ENCODE assay signal across 30 cellular contexts in genomic region chr5:154406826-154407225, GRCh38. TPM values are rescaled to one million over a fixed set of nuclear protein-coding genes. Genes with fewer than 3 reads are reported as not detected.
DNase-seq lines count a peak whose midpoint lies in the region; ATAC-seq and TF ChIP-seq lines count a peak whose summit lies in the region.
"Had no signal": no experiment of that assay in that cellular context is flagged by ENCODE, and none has a peak within 500 bp of the region (broad histone marks: within the 10 kb centered on the region; RNA-seq: fewer than 3 reads in every experiment).

No MANE protein-coding gene starts in this region.

- no peak overlapping the region for H2BK120ac ChIP-seq in IMR-90 (ENCODE audit: low read depth, low read length)

- no peak for TF ChIP-seq CTCF in IMR-90 (conservative IDR thresholded peaks at IDR 0.05; ENCODE audit: low read depth, low read length)

- H2BK5ac ChIP-seq in IMR-90 (ENCODE audit: low read depth, low read length, poor library complexity, severe bottlenecking) = no peak overlapping the region

- CTCF ChIA-PET in IMR-90 (lab: Yijun Ruan, JAX) = interaction anchor here (0.6 kb wide), 1 partner anchor 125 kb away, joined by 3 read pairs; no protein-coding TSS in a partner anchor

- H2BK15ac ChIP-seq in IMR-90 (ENCODE audit: low read depth, low read length) = no peak overlapping the region

- no peak overlapping the region; the same call in 1 of the 2 replicates for H4K5ac ChIP-seq in IMR-90 (ENCODE audit: low read depth, low read length)

- H3K4me2 ChIP-seq in IMR-90 (ENCODE audit: low read depth, low read length) = no peak overlapping the region; the same call in 1 of the 2 replicates
- H3K4me2 ChIP-seq: A549, PC-9 had no signal

- 0 out of 2 replicates have a peak overlapping the region, but pooled peaks have one; percentile 11 for H3K14ac ChIP-seq in IMR-90 (replicated peaks; ENCODE audit: low read depth, low read length)

- H3K4me3 Mint-ChIP-seq in activated T-helper 17 cell treated with anti-CD3 and anti-CD28 coated beads, Interleukin-2, amount 50 U/mL, for 72 hours = no peak overlapping the region
- H3K4me3 Mint-ChIP-seq in stimulated activated memory B cell treated with anti-CD40 and anti-IgM and Interleukin-4, amounts not matched to agents 10 μg/mL and 1 μg/mL and 100 μg/mL, for 72 hours = no peak overlapping the region
- H3K4me3 Mint-ChIP-seq: CD4-positive, alpha-beta memory T cell had no signal

- no peaks in the 10 kb centered on the region for H3K4me1 Mint-ChIP-seq in activated T-helper 17 cell treated with anti-CD3 and anti-CD28 coated beads, Interleukin-2, amount 50 U/mL, for 72 hours
- H3K4me1 Mint-ChIP-seq in stimulated activated memory B cell treated with anti-CD40 and anti-IgM and Interleukin-4, amounts not matched to agents 10 μg/mL and 1 μg/mL and 100 μg/mL, for 72 hours = peaks cover 19% of the 10 kb centered on the region

- H3K4ac ChIP-seq in IMR-90 (ENCODE audit: low read depth, low read length) = no peak overlapping the region

- POLR2A ChIA-PET in IMR-90 (lab: Charles Lee; ENCODE audit: unreplicated experiment) = no interaction called here

- no TSS peak for BruUV-seq in IMR-90 (replicated peaks; lab: Mats Ljungman, UMichigan)

- no peak for TF ChIP-seq POLR2A in IMR-90 (IDR thresholded peaks at IDR 0.05; ENCODE audit: low read depth, low read length)

- H4K8ac ChIP-seq in IMR-90 (ENCODE audit: low read depth in 2 of 2, low read length in 2 of 2) = no peak overlapping the region

- H3K27ac ChIP-seq in IMR-90 (ENCODE audit: insufficient read depth, low read length) = peak overlapping the region; percentile 36; the same call in 1 of the 2 replicates
- H3K27ac ChIP-seq: A549, PC-9, SJCRH30 had no signal

- H3K4me1 ChIP-seq in IMR-90 (ENCODE audit: control insufficient read depth, insufficient read depth, low read length) = peaks cover 3% of the 10 kb centered on the region; the same call in 1 of the 2 replicates
- H3K4me1 ChIP-seq: SJCRH30 had no signal

- H3K4me3 ChIP-seq in IMR-90 (ENCODE audit: insufficient read depth, low read depth, low read length) = no peak overlapping the region
- H3K4me3 ChIP-seq: A549, K562, PC-9, SJCRH30 had no signal

- no peak overlapping the region for H2AK5ac ChIP-seq in IMR-90 (ENCODE audit: low read depth, low read length)

- peak; percentile 57 for DNase-seq in IMR-90
- peak; percentile 24 for DNase-seq in iris pigment epithelial cell (ENCODE audit: low read depth)
- no peak for DNase-seq in cardiac septum (ENCODE audit: low spot score)
- DNase-seq: C1 segment of cervical spinal cord; CD4-positive, alpha-beta memory T cell; COR-L47; DMS79 treated with DMSO at 0.1 percent for 48 hours; GF-D8; GOT3; HCEC 1CT; MV-4-11; NCI-H1105; NCI-H146; NCI-H1930; NCI-H2107; NCI-H446 treated with DMSO at 0.1 percent for 48 hours; NCI-H526; NCI-H82; NK-92 treated with Interleukin-12 subunit alpha and Interleukin-12 subunit beta, amount 100 ng/mL, for 24 hours; SJCRH30 had no signal

- H2BK20ac ChIP-seq in IMR-90 (ENCODE audit: low read depth, low read length) = no peak overlapping the region

- no peak overlapping the region for H3K9ac ChIP-seq in IMR-90 (ENCODE audit: low read depth, low read length)

- H2AK9ac ChIP-seq in IMR-90 (replicated peaks; ENCODE audit: low read depth, low read length, poor library complexity) = no peak overlapping the region

- ATAC-seq in IMR-90 (ENCODE audit: low read depth) (peak; percentile 31), HG02973 (IDR thresholded peaks at IDR 0.05; ENCODE audit: unreplicated experiment) (no peak), HG02885 (IDR thresholded peaks at IDR 0.05; ENCODE audit: poor library complexity, unreplicated experiment) (no peak)
- no peak for ATAC-seq in activated T-helper 17 cell treated with anti-CD3 and anti-CD28 coated beads, Interleukin-2, amount 50 U/mL, for 72 hours (replicated peaks)
- ATAC-seq in stimulated activated memory B cell treated with anti-CD40 and anti-IgM and Interleukin-4, amounts not matched to agents 10 μg/mL and 1 μg/mL and 100 μg/mL, for 72 hours = no peak
- ATAC-seq: A549, HepG2, K562, Right ventricle myocardium inferior, SK-N-SH treated with all-trans-retinoic acid at 6 μM for 48 hours had no signal

- no peak overlapping the region for H2AFZ ChIP-seq in IMR-90 (replicated peaks; ENCODE audit: low read length, poor library complexity)
- H2AFZ ChIP-seq: PC-9 had no signal

- H3K9me3 Mint-ChIP-seq in activated T-helper 17 cell treated with anti-CD3 and anti-CD28 coated beads, Interleukin-2, amount 50 U/mL, for 72 hours = no peaks in the 10 kb centered on the region
- no peaks in the 10 kb centered on the region for H3K9me3 Mint-ChIP-seq in stimulated activated memory B cell treated with anti-CD40 and anti-IgM and Interleukin-4, amounts not matched to agents 10 μg/mL and 1 μg/mL and 100 μg/mL, for 72 hours
- H3K9me3 Mint-ChIP-seq: CD4-positive, alpha-beta memory T cell had no signal

- H3K36me3 ChIP-seq in IMR-90 (ENCODE audit: control insufficient read depth, insufficient read depth, low read length) = peaks cover 13% of the 10 kb centered on the region
- H3K36me3 ChIP-seq: SJCRH30 had no signal

- H3K79me1 ChIP-seq in IMR-90 (ENCODE audit: low read depth in 1 of 2, low read length in 2 of 2) = peaks cover 0 to 7% of the 10 kb centered on the region in 2 experiments; a peak in 2 of 4 replicates

- WGBS in IMR-90 (ENCODE audit: extremely low coverage in 2 of 2, insufficient read length in 1 of 2), 2 experiments = 80% methylated on average over 1 of the region's 4 CpGs; no CpG with 5 or more reads in 1 of the 2 experiments

- 0 out of 2 replicates have a peak overlapping the region, but pooled peaks have one; percentile 17 for H3K18ac ChIP-seq in IMR-90 (ENCODE audit: low read depth, low read length)

- in situ Hi-C loops in IMR-90 (cut with MboI; ENCODE audit: low sequenced_read_pairs) = loop anchor here (5.0 kb wide), 2 partner anchors 220 to 335 kb away; no protein-coding TSS in a partner anchor

- no peaks in the 10 kb centered on the region for H4K20me1 ChIP-seq in IMR-90 (ENCODE audit: insufficient read depth, low read length)

- intact Hi-C loops in IMR-90 (cut with micrococcal nuclease) = loop anchor here (2.0 kb wide), 1 partner anchor 428 kb away; no protein-coding TSS in a partner anchor
- intact Hi-C loops in cardiac septum (cut with DNase I) = loop anchor here (5.0 to 10.0 kb wide), 2 partner anchors 115 to 432 kb away; no protein-coding TSS in a partner anchor

- H3K9me1 ChIP-seq in IMR-90 (ENCODE audit: insufficient read depth, low read length) = peaks cover 5% of the 10 kb centered on the region; the same call in 1 of the 2 replicates

- H3K56ac ChIP-seq in IMR-90 (ENCODE audit: extremely low read depth, insufficient read depth, low read length) = no peak overlapping the region

- H3K9me3 ChIP-seq in IMR-90 (ENCODE audit: control insufficient read depth, insufficient read depth, low read length) = no peaks in the 10 kb centered on the region
- H3K9me3 ChIP-seq: A549, SJCRH30 had no signal

- no peak for TF ChIP-seq RAD21 in IMR-90 (IDR thresholded peaks at IDR 0.05; ENCODE audit: low read length)

- peak overlapping the region; percentile 78 for H3K27ac Mint-ChIP-seq in activated T-helper 17 cell treated with anti-CD3 and anti-CD28 coated beads, Interleukin-2, amount 50 U/mL, for 72 hours
- H3K27ac Mint-ChIP-seq in stimulated activated memory B cell treated with anti-CD40 and anti-IgM and Interleukin-4, amounts not matched to agents 10 μg/mL and 1 μg/mL and 100 μg/mL, for 72 hours = peak overlapping the region; percentile 30

- H3K23ac ChIP-seq in IMR-90 (ENCODE audit: low read depth, low read length) = no peak overlapping the region

- dilution Hi-C loops in IMR-90 (cut with HindIII; ENCODE audit: low sequenced_read_pairs, unreplicated experiment) = no loop called here

- no peaks in the 10 kb centered on the region for H3K27me3 ChIP-seq in IMR-90 (ENCODE audit: control insufficient read depth, insufficient read depth, low read length)
- H3K27me3 ChIP-seq: SJCRH30 had no signal

- H3K36me3 Mint-ChIP-seq in activated T-helper 17 cell treated with anti-CD3 and anti-CD28 coated beads, Interleukin-2, amount 50 U/mL, for 72 hours (ENCODE audit: low read depth) = peaks cover 47% of the 10 kb centered on the region
- peaks cover 26% of the 10 kb centered on the region for H3K36me3 Mint-ChIP-seq in stimulated activated memory B cell treated with anti-CD40 and anti-IgM and Interleukin-4, amounts not matched to agents 10 μg/mL and 1 μg/mL and 100 μg/mL, for 72 hours

- H4K91ac ChIP-seq in IMR-90 (ENCODE audit: insufficient read depth, low read depth, low read length) = no peak overlapping the region

- no peaks in the 10 kb centered on the region for H3K27me3 Mint-ChIP-seq in activated T-helper 17 cell treated with anti-CD3 and anti-CD28 coated beads, Interleukin-2, amount 50 U/mL, for 72 hours
- H3K27me3 Mint-ChIP-seq in stimulated activated memory B cell treated with anti-CD40 and anti-IgM and Interleukin-4, amounts not matched to agents 10 μg/mL and 1 μg/mL and 100 μg/mL, for 72 hours = no peaks in the 10 kb centered on the region
- H3K27me3 Mint-ChIP-seq: CD4-positive, alpha-beta memory T cell had no signal

TF ChIP-seq in IMR-90, 13 proteins besides CTCF, POLR2A, EP300 and RAD21 (continues in another document):
- TF ChIP-seq CEBPB (IDR thresholded peaks at IDR 0.05; ENCODE audit: low read depth, low read length) = no peak
- no peak for TF ChIP-seq NFE2L2 (IDR thresholded peaks at IDR 0.05; ENCODE audit: low read depth, low read length)
- no peak for TF ChIP-seq ELK1 (IDR thresholded peaks at IDR 0.05; ENCODE audit: borderline replicate concordance, low read depth, low read length)
- no peak for TF ChIP-seq MAZ (IDR thresholded peaks at IDR 0.05; ENCODE audit: borderline replicate concordance, low read depth, low read length)
- no peak for TF ChIP-seq RCOR1 (IDR thresholded peaks at IDR 0.05; ENCODE audit: insufficient replicate concordance, low read length)

RNA-seq across cellular contexts. Expression of gene SAP30L, which starts 39.0 kb away (rescaled TPM):
- total RNA-seq in IMR-90 (2012; rRNA removed) = 9.7 and 13.1 TPM in 2 replicates
- 17.6 and 21.3 TPM in 2 replicates for polyA plus RNA-seq in IMR-90 (2012; rRNA removed)
- 10.6 and 11.4 TPM in 2 replicates for polyA plus RNA-seq in IMR-90 (2012; cell fraction: cytosol; rRNA removed)
- 9.1 and 28.3 TPM in 2 replicates for polyA plus RNA-seq in IMR-90 (2012; cell fraction: nucleus; rRNA removed; ENCODE audit: low replicate concordance)
- 10 to 100 TPM; 16.4 to 28.9 TPM for total RNA-seq in activated T-helper 17 cell treated with anti-CD3 and anti-CD28 coated beads, Interleukin-2, amount 50 U/mL, for 72 hours
- total RNA-seq in cardiac septum = 32.3 TPM
